In genomic region chr1:224170748-224171478, GRCh38 we compare ENCODE assay signal across 8 cellular contexts. TPM values are rescaled to one million over a fixed set of nuclear protein-coding genes. Genes with fewer than 3 reads are reported as not detected.
DNase-seq lines count a peak whose midpoint lies in the region; ATAC-seq and TF ChIP-seq lines count a peak whose summit lies in the region.

No MANE protein-coding gene starts in this region.

- H3K27ac ChIP-seq in WERI-Rb-1 (no peak overlapping the region), sigmoid colon (no peak overlapping the region)

- no peaks in the 10 kb centered on the region for H3K36me3 ChIP-seq in BE2C
- no peaks in the 10 kb centered on the region for H3K36me3 ChIP-seq in WERI-Rb-1
- no peaks in the 10 kb centered on the region for H3K36me3 ChIP-seq in sigmoid colon

- H3K4me1 ChIP-seq in BE2C: 0 out of 2 replicates have a peak, but pooled peaks cover 3% of the 10 kb centered on the region
- H3K4me1 ChIP-seq in sigmoid colon: peaks cover 0 to 13% (median 7%) of the 10 kb centered on the region in 4 donors

- no peak overlapping the region for H3K27ac Mint-ChIP-seq in HFFc6

- no peak for TF ChIP-seq EP300 in sigmoid colon (IDR thresholded peaks at IDR 0.05)

- peaks cover 2% of the 10 kb centered on the region for H3K27me3 Mint-ChIP-seq in HFFc6 (ENCODE audit: insufficient read depth)

- DNase-seq in BE2C: no peak
- DNase-seq in HFFc6: peak; percentile 15
- no peak for DNase-seq in WERI-Rb-1
- peak; percentile 25 for DNase-seq in glomerular visceral epithelial cell (ENCODE audit: extremely low spot score)
- no peak for DNase-seq in NCI-H2081 (lab: John Stamatoyannopoulos, UW)
- DNase-seq in sigmoid colon: no peak
- no peak for DNase-seq in NCI-H2196 (lab: John Stamatoyannopoulos, UW; ENCODE audit: unreplicated experiment)

- no peaks in the 10 kb centered on the region for H3K36me3 Mint-ChIP-seq in HFFc6 (ENCODE audit: low read depth)

- H3K27me3 ChIP-seq in BE2C: no peaks in the 10 kb centered on the region
- no peaks in the 10 kb centered on the region for H3K27me3 ChIP-seq in WERI-Rb-1 (ENCODE audit: insufficient read depth, low read depth, severe bottlenecking)
- no peaks in the 10 kb centered on the region for H3K27me3 ChIP-seq in sigmoid colon

- no peak for TF ChIP-seq POLR2A in sigmoid colon (IDR thresholded peaks at IDR 0.05)

- intact Hi-C loops in sigmoid colon (cut with DNase I): no loop called here

- 70 to 81% methylated on average over 9 of the region's 9 CpGs for WGBS in sigmoid colon, 2 donors

- ATAC-seq in GM18511 (IDR thresholded peaks at IDR 0.05; ENCODE audit: unreplicated experiment): no peak

- TF ChIP-seq CTCF in BE2C (IDR thresholded peaks at IDR 0.05; ENCODE audit: low read depth, low read length) (peak; percentile 36; the same call in 1 of the 2 replicates), HFFc6 (IDR thresholded peaks at IDR 0.05) (peak; percentile 64), WERI-Rb-1 (IDR thresholded peaks at IDR 0.05; ENCODE audit: low read depth, low read length) (0 out of 2 replicates have a peak, but pooled peaks have one; percentile 21), sigmoid colon (IDR thresholded peaks at IDR 0.05) (peak in 2 of 4 experiments; percentile 24 to 25)

- H3K4me3 Mint-ChIP-seq in HFFc6: no peak overlapping the region

- H3K9me3 Mint-ChIP-seq in HFFc6: peaks cover 9% of the 10 kb centered on the region

- H3K4me3 ChIP-seq in BE2C (ENCODE audit: low read depth, low read length) (no peak overlapping the region), WERI-Rb-1 (ENCODE audit: low read depth, low read length) (no peak overlapping the region), sigmoid colon (no peak overlapping the region)

- peaks cover 31% of the 10 kb centered on the region for H3K4me1 Mint-ChIP-seq in HFFc6 (ENCODE audit: low read depth)

- H3K9me3 ChIP-seq in BE2C (no peaks in the 10 kb centered on the region), WERI-Rb-1 (ENCODE audit: severe bottlenecking) (no peaks in the 10 kb centered on the region), sigmoid colon (no peaks in the 10 kb centered on the region)

RNA-seq across cellular contexts. Expression of gene DEGS1, which starts 12.1 kb away (rescaled TPM):
- 64.6 TPM for polyA plus RNA-seq in BE2C (2012; ENCODE audit: insufficient read depth, insufficient read length, low read depth)
- total RNA-seq in HFFc6 (2021; fragmentation: NEBNext Ultra II Directional; extraction: Animal tissue kit (Norgen Biotek cat#: 25700)): 100 to 1,000 TPM; 130 to 189 (median 145) TPM
- total RNA-seq in sigmoid colon: 100 to 1,000 TPM in 2 of 4 donors, 10 to 100 TPM in 2; 84.6 to 111 (median 105) TPM
- polyA plus RNA-seq in sigmoid colon: 10 to 100 TPM in 2 of 3 donors, 1 to 10 TPM in 1; 4.8 to 24.2 (median 12.3) TPM

RNA-seq across cellular contexts. Expression of gene FBXO28, which starts 57.0 kb away (rescaled TPM):
- polyA plus RNA-seq in BE2C (2012; ENCODE audit: insufficient read depth, insufficient read length, low read depth): 14.1 TPM
- 10 to 100 TPM; 34.3 to 41.8 (median 39.2) TPM for total RNA-seq in HFFc6 (2021; fragmentation: NEBNext Ultra II Directional; extraction: Animal tissue kit (Norgen Biotek cat#: 25700))
- total RNA-seq in sigmoid colon: 10 to 100 TPM; 21.9 to 32.7 (median 26.2) TPM
- 10 to 100 TPM; 10.2 to 13.4 (median 12.2) TPM for polyA plus RNA-seq in sigmoid colon

Comparison
In these comparisons a context has a peak if more than half of its experiments do, and no peak if none do; other contexts are left out.
1. DNase-seq: peak in HFFc6 (single experiment) and glomerular visceral epithelial cell (single experiment); none in BE2C (single experiment), WERI-Rb-1 (single experiment), NCI-H2081 (0 of 2), sigmoid colon (single experiment) and NCI-H2196 (single experiment).